In genomic region chr14:89428556-89429196, GRCh38 we compare ENCODE assay signal across 9 cellular contexts. TPM values are rescaled to one million over a fixed set of nuclear protein-coding genes. Genes with fewer than 3 reads are reported as not detected.
DNase-seq lines count a peak whose midpoint lies in the region; ATAC-seq and TF ChIP-seq lines count a peak whose summit lies in the region.
"Had no signal": no experiment of that assay in that cellular context is flagged by ENCODE, and none has a peak within 500 bp of the region (broad histone marks: within the 10 kb centered on the region; RNA-seq: fewer than 3 reads in every experiment).

No MANE protein-coding gene starts in this region.

- H3K4me2 ChIP-seq in SU-DHL-6 (ENCODE audit: low read depth, low read length, poor library complexity, severe bottlenecking) = peak overlapping the region; percentile 89

- peak overlapping the region; percentile 92 for H3K27ac Mint-ChIP-seq in activated T-cell treated with anti-CD3 and anti-CD28 coated beads, Interleukin-2, amount 50 U/mL, for 24 hours

- H3K36me3 Mint-ChIP-seq in activated T-cell treated with anti-CD3 and anti-CD28 coated beads, Interleukin-2, amount 50 U/mL, for 24 hours (ENCODE audit: low read depth) = peaks cover 4% of the 10 kb centered on the region

- peaks cover 29% of the 10 kb centered on the region for H3F3A ChIP-seq in SU-DHL-6 (ENCODE audit: insufficient read depth)

- no peaks in the 10 kb centered on the region for H3K9me3 Mint-ChIP-seq in activated T-cell treated with anti-CD3 and anti-CD28 coated beads, Interleukin-2, amount 50 U/mL, for 24 hours

- H3K4me3 ChIP-seq in SU-DHL-6 (ENCODE audit: insufficient read depth, low read length, poor library complexity, severe bottlenecking) (peak overlapping the region; percentile 46), right atrium auricular region (no peak overlapping the region)

- peaks cover 0 to 33% of the 10 kb centered on the region in 2 donors for H3K4me1 ChIP-seq in right atrium auricular region

- H3K27me3 Mint-ChIP-seq in activated T-cell treated with anti-CD3 and anti-CD28 coated beads, Interleukin-2, amount 50 U/mL, for 24 hours = no peaks in the 10 kb centered on the region

- peak overlapping the region; percentile 68 for H3K4me3 Mint-ChIP-seq in activated T-cell treated with anti-CD3 and anti-CD28 coated beads, Interleukin-2, amount 50 U/mL, for 24 hours

- H3K27ac ChIP-seq in SU-DHL-6 (ENCODE audit: low read depth, low read length) (peak overlapping the region; percentile 99), right atrium auricular region (peak overlapping the region; percentile 66), temporal lobe (ENCODE audit: low read depth, low read length) (peak overlapping the region; percentile 34)
- H3K27ac ChIP-seq: C4-2B had no signal

- H4K20me1 ChIP-seq in SU-DHL-6 (ENCODE audit: low read depth, low read length) = no peaks in the 10 kb centered on the region

- no peaks in the 10 kb centered on the region for H3K9me2 ChIP-seq in SU-DHL-6 (replicated peaks; ENCODE audit: insufficient read depth, low read length)

- H3K36me3 ChIP-seq in SU-DHL-6 (ENCODE audit: low read length) (no peaks in the 10 kb centered on the region), right atrium auricular region (no peaks in the 10 kb centered on the region)

- no peak for TF ChIP-seq CTCF in SU-DHL-6 (IDR thresholded peaks at IDR 0.05; ENCODE audit: insufficient read depth, low read length, poor library complexity, severe bottlenecking)
- no peak for TF ChIP-seq CTCF in right atrium auricular region (IDR thresholded peaks at IDR 0.05)

- H3K4me1 Mint-ChIP-seq in activated T-cell treated with anti-CD3 and anti-CD28 coated beads, Interleukin-2, amount 50 U/mL, for 24 hours (ENCODE audit: low read depth) = peaks cover 87% of the 10 kb centered on the region

- no peak for DNase-seq in activated T-cell treated with anti-CD3 and anti-CD28 coated beads, Interleukin-2, amount 50 U/mL, for 24 hours
- no peak for DNase-seq in activated T-cell treated with anti-CD3 and anti-CD28 coated beads, Interleukin-2, amount 50 U/mL, for 48 hours
- DNase-seq in right atrium auricular region (ENCODE audit: low spot score) = no peak
- DNase-seq in GDM1 (lab: John Stamatoyannopoulos, UW) = no peak
- DNase-seq in posterior vena cava (ENCODE audit: low spot score) = no peak

- peak overlapping the region; percentile 70 for H3K9ac ChIP-seq in SU-DHL-6 (ENCODE audit: low read length)

- intact Hi-C loops in posterior vena cava (cut with DNase I) = loop anchor here in 1 of 2 donors (10.0 kb wide), 1 partner anchor 486 kb away; no protein-coding TSS in a partner anchor

- H3K27me3 ChIP-seq in SU-DHL-6 (ENCODE audit: low read length) (no peaks in the 10 kb centered on the region), right atrium auricular region (no peaks in the 10 kb centered on the region)

- no peak overlapping the region for H2AFZ ChIP-seq in SU-DHL-6 (ENCODE audit: low read depth, low read length, severe bottlenecking)

- H3K9me3 ChIP-seq in SU-DHL-6 (ENCODE audit: insufficient read depth, low read length) = no peaks in the 10 kb centered on the region
- H3K9me3 ChIP-seq in right atrium auricular region = no peaks in the 10 kb centered on the region

- peaks cover 16% of the 10 kb centered on the region; the same call in 1 of the 2 replicates for H3K79me2 ChIP-seq in SU-DHL-6 (ENCODE audit: insufficient read depth, low read length)

- ATAC-seq in GM19023 (IDR thresholded peaks at IDR 0.05; ENCODE audit: unreplicated experiment) = no peak

RNA-seq across cellular contexts. Expression of gene FOXN3, which starts 11.6 kb away (rescaled TPM):
- 10 to 100 TPM; 80.1 to 90.3 TPM for total RNA-seq in right atrium auricular region
- 29.7 TPM for total RNA-seq in temporal lobe
- 100 to 1,000 TPM; 138 to 142 TPM for total RNA-seq in posterior vena cava

Comparison
In these comparisons a context has a peak if more than half of its experiments do, and no peak if none do; other contexts are left out.
1. H3K27ac ChIP-seq: peak in every context shown above with its lines; median percentile 99 in SU-DHL-6; 66 in right atrium auricular region; 34 in temporal lobe.